11 cellular contexts compared by ENCODE assay signal in the genomic region with DNA sequence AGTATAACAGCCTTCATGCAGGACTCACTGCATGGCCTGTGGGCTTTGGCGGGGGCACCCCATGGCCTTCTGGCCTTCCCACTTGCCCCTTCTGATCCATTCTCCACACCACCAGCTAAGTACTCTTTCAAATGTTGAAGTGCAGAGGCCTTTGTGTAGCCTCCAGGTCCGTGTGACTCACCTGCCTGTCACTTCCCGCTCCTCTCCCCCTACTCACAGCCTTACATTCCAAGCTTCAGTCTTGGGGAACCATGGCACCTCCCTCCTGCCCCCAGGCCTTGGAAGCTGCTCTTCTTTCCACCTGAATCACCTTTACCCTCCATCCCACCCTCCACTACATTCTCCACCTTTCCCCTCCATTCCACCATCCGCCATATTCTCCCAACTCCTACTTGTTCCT.
DNase-seq lines count a peak whose midpoint lies in the region; ATAC-seq, FAIRE-seq and TF ChIP-seq lines count a peak whose summit lies in the region.
"Had no signal": no experiment of that assay in that cellular context is flagged by ENCODE, and none has a peak within 500 bp of the region (broad histone marks: within the 10 kb centered on the region; RNA-seq: fewer than 3 reads in every experiment).

No MANE protein-coding gene starts in this region.

- H3K4me1 ChIP-seq in IMR-90 (ENCODE audit: control insufficient read depth, insufficient read depth, low read length) (peaks cover 16% of the 10 kb centered on the region), HepG2 (ENCODE audit: insufficient read depth, low read length) (peaks cover 25% of the 10 kb centered on the region)
- H3K4me1 ChIP-seq: BE2C had no signal

- H2AK9ac ChIP-seq in IMR-90 (replicated peaks; ENCODE audit: low read depth, low read length, poor library complexity): peak overlapping the region; percentile 49

- H3K36me3 ChIP-seq in IMR-90 (ENCODE audit: control insufficient read depth, insufficient read depth, low read length): peaks cover 6% of the 10 kb centered on the region
- peaks cover 4% of the 10 kb centered on the region for H3K36me3 ChIP-seq in bronchial epithelial cell (ENCODE audit: control insufficient read depth, insufficient read depth, low read length)
- H3K36me3 ChIP-seq in HepG2 (replicated peaks in 1 of 2; ENCODE audit: control insufficient read depth in 1 of 2, insufficient read depth in 2 of 2, low read length in 2 of 2): peaks cover 5 to 12% of the 10 kb centered on the region in 2 experiments; a peak in 4 of 5 replicates
- H3K36me3 ChIP-seq: BE2C had no signal

- TF ChIP-seq RAD21 in IMR-90 (IDR thresholded peaks at IDR 0.05; ENCODE audit: low read length) (no peak), HepG2 (CRISPR knock-in tag; IDR thresholded peaks at IDR 0.05) (no peak)

- POLR2A ChIA-PET in IMR-90 (lab: Charles Lee; ENCODE audit: unreplicated experiment): no interaction called here
- POLR2A ChIA-PET in HepG2 (lab: Yijun Ruan, JAX): interaction anchor here (2.1 kb wide), 1 partner anchor 12 kb away, joined by 9 read pairs; no protein-coding TSS in a partner anchor

- no peak for TF ChIP-seq POLR2A in IMR-90 (IDR thresholded peaks at IDR 0.05; ENCODE audit: low read depth, low read length)
- no peak for TF ChIP-seq POLR2A in HepG2 (IDR thresholded peaks at IDR 0.05; ENCODE audit: insufficient read depth in 1 of 2, low read depth in 2 of 2, low read length in 2 of 2)

- peaks cover 5% of the 10 kb centered on the region for H3K36me3 Mint-ChIP-seq in effector memory CD8-positive, alpha-beta T cell (ENCODE audit: insufficient read depth)

- H3K9me3 ChIP-seq in IMR-90 (ENCODE audit: control insufficient read depth, insufficient read depth, low read length) (peaks cover 2% of the 10 kb centered on the region; the same call in 1 of the 2 replicates), HepG2 (ENCODE audit: low read length) (peaks cover 10% of the 10 kb centered on the region; the same call in 1 of the 2 replicates)
- H3K9me3 ChIP-seq: BE2C had no signal

- H3K4me3 ChIP-seq in IMR-90 (ENCODE audit: insufficient read depth, low read depth, low read length) (no peak overlapping the region), bronchial epithelial cell (ENCODE audit: low read depth, low read length) (no peak overlapping the region), HepG2 (replicated peaks in 1 of 3; ENCODE audit: insufficient read depth in 1 of 3, low read depth in 2 of 3, low read length in 3 of 3) (no peak overlapping the region)

- no peak overlapping the region for H3K56ac ChIP-seq in IMR-90 (ENCODE audit: extremely low read depth, insufficient read depth, low read length)

- ATAC-seq in IMR-90 (ENCODE audit: low read depth): peak; percentile 42; the same call in 1 of the 2 replicates
- peak; percentile 28 for ATAC-seq in HepG2
- ATAC-seq in GM21360 (IDR thresholded peaks at IDR 0.05; ENCODE audit: unreplicated experiment): no peak
- no peak for ATAC-seq in GM21423 (IDR thresholded peaks at IDR 0.05; ENCODE audit: unreplicated experiment)
- no peak for ATAC-seq in effector memory CD8-positive, alpha-beta T cell (replicated peaks)
- ATAC-seq: stimulated activated naive B cell treated with anti-CD40 and anti-IgM and Interleukin-4, amounts not matched to agents 10 μg/mL and 1 μg/mL and 100 μg/mL, for 72 hours had no signal

- H3K79me2 ChIP-seq in HepG2 (ENCODE audit: insufficient read depth, low read length): no peaks in the 10 kb centered on the region

- H3K9me3 Mint-ChIP-seq in effector memory CD8-positive, alpha-beta T cell: peaks cover 2 to 7% of the 10 kb centered on the region in 2 donors

- H3K27ac Mint-ChIP-seq in effector memory CD8-positive, alpha-beta T cell: no peak overlapping the region
- H3K27ac Mint-ChIP-seq: stimulated activated naive B cell treated with anti-CD40 and anti-IgM and Interleukin-4, amounts not matched to agents 10 μg/mL and 1 μg/mL and 100 μg/mL, for 72 hours had no signal

- H3K27me3 ChIP-seq in IMR-90 (ENCODE audit: control insufficient read depth, insufficient read depth, low read length) (no peaks in the 10 kb centered on the region), bronchial epithelial cell (ENCODE audit: control insufficient read depth, insufficient read depth, low read length) (no peaks in the 10 kb centered on the region), HepG2 (ENCODE audit: control insufficient read depth in 1 of 2, insufficient read depth in 2 of 2, low read length in 2 of 2) (no peaks in the 10 kb centered on the region)
- H3K27me3 ChIP-seq: BE2C had no signal

- peak overlapping the region; percentile 33 for H2AFZ ChIP-seq in IMR-90 (replicated peaks; ENCODE audit: low read length, poor library complexity)
- no peak overlapping the region for H2AFZ ChIP-seq in HepG2 (ENCODE audit: low read length)

- peak overlapping the region; percentile 29; the same call in 1 of the 2 replicates for H3K14ac ChIP-seq in IMR-90 (replicated peaks; ENCODE audit: low read depth, low read length)

- intact Hi-C loops in IMR-90 (cut with micrococcal nuclease) (no loop called here), HepG2 (cut with micrococcal nuclease; ENCODE audit: unreplicated experiment) (no loop called here)

- peak overlapping the region; percentile 43; the same call in 1 of the 2 replicates for H2BK20ac ChIP-seq in IMR-90 (ENCODE audit: low read depth, low read length)

- H3K4me1 Mint-ChIP-seq in effector memory CD8-positive, alpha-beta T cell (ENCODE audit: low read depth in 2 of 2): no peaks in the 10 kb centered on the region
- H3K4me1 Mint-ChIP-seq: stimulated activated naive B cell treated with anti-CD40 and anti-IgM and Interleukin-4, amounts not matched to agents 10 μg/mL and 1 μg/mL and 100 μg/mL, for 72 hours had no signal

- dilution Hi-C loops in IMR-90 (cut with HindIII; ENCODE audit: low sequenced_read_pairs, unreplicated experiment): no loop called here

- H3K9ac ChIP-seq in IMR-90 (ENCODE audit: low read depth, low read length) (no peak overlapping the region), HepG2 (ENCODE audit: insufficient read depth, low read depth, low read length) (no peak overlapping the region)

- H2BK5ac ChIP-seq in IMR-90 (ENCODE audit: low read depth, low read length, poor library complexity, severe bottlenecking): peak overlapping the region; percentile 92

- no peaks in the 10 kb centered on the region for H3K27me3 Mint-ChIP-seq in effector memory CD8-positive, alpha-beta T cell
- H3K27me3 Mint-ChIP-seq: stimulated activated naive B cell treated with anti-CD40 and anti-IgM and Interleukin-4, amounts not matched to agents 10 μg/mL and 1 μg/mL and 100 μg/mL, for 72 hours had no signal

- no TSS peak for BruUV-seq in IMR-90 (replicated peaks; lab: Mats Ljungman, UMichigan)
- BruUV-seq in HepG2 (replicated peaks; lab: Mats Ljungman, UMichigan): no TSS peak

- FAIRE-seq in bronchial epithelial cell (lab: Jason Lieb, UNC): peak; percentile 97
- no peak for FAIRE-seq in HepG2 (lab: Jason Lieb, UNC)

- H4K20me1 ChIP-seq in IMR-90 (ENCODE audit: insufficient read depth, low read length) (no peaks in the 10 kb centered on the region), HepG2 (ENCODE audit: insufficient read depth, low read length) (no peaks in the 10 kb centered on the region)

- peak overlapping the region; percentile 25 for H2BK15ac ChIP-seq in IMR-90 (ENCODE audit: low read depth, low read length)

- no peak overlapping the region for H3K4me3 Mint-ChIP-seq in effector memory CD8-positive, alpha-beta T cell
- H3K4me3 Mint-ChIP-seq: stimulated activated naive B cell treated with anti-CD40 and anti-IgM and Interleukin-4, amounts not matched to agents 10 μg/mL and 1 μg/mL and 100 μg/mL, for 72 hours had no signal

- in situ Hi-C loops in IMR-90 (cut with MboI; ENCODE audit: low sequenced_read_pairs): no loop called here
- in situ Hi-C loops in HepG2 (cut with HindIII; ENCODE audit: extremely low pct_ligation_motif_present, low pct_unique_long_range_greater_than_20kb): no loop called here

- TF ChIP-seq EP300 in HepG2 (IDR thresholded peaks at IDR 0.05; ENCODE audit: low read depth in 2 of 2, low read length in 2 of 2): no peak
- TF ChIP-seq EP300 in HepG2 (CRISPR knock-in tag; IDR thresholded peaks at IDR 0.05; ENCODE audit: borderline replicate concordance): no peak

- no peaks in the 10 kb centered on the region for H3K79me1 ChIP-seq in IMR-90 (ENCODE audit: low read depth in 1 of 2, low read length in 2 of 2)

- peak overlapping the region; percentile 49 for H3K4ac ChIP-seq in IMR-90 (ENCODE audit: low read depth, low read length)

- peak overlapping the region; percentile 79 for H2BK120ac ChIP-seq in IMR-90 (ENCODE audit: low read depth, low read length)

- peaks cover 13% of the 10 kb centered on the region for H3K9me1 ChIP-seq in IMR-90 (ENCODE audit: insufficient read depth, low read length)

- peak overlapping the region; percentile 87; the same call in 1 of the 2 replicates for H2AK5ac ChIP-seq in IMR-90 (ENCODE audit: low read depth, low read length)

- no peak overlapping the region; the same call in 1 of the 2 replicates for H4K5ac ChIP-seq in IMR-90 (ENCODE audit: low read depth, low read length)

- DNase-seq in AG08395 (ENCODE audit: low spot score) (peak; percentile 14), IMR-90 (peak; percentile 64), bronchial epithelial cell (ENCODE audit: low read depth) (peak; percentile 96), HepG2 (ENCODE audit: low spot score) (no peak), SIG-M5 (lab: John Stamatoyannopoulos, UW) (no peak)
- DNase-seq in effector memory CD8-positive, alpha-beta T cell: no peak
- DNase-seq: BE2C; NCI-H2029; stimulated activated naive B cell treated with anti-CD40 and anti-IgM and Interleukin-4, amounts not matched to agents 10 μg/mL and 1 μg/mL and 100 μg/mL, for 72 hours had no signal

- WGBS in IMR-90 (ENCODE audit: extremely low coverage in 2 of 2, insufficient read length in 1 of 2), 2 experiments: 100% methylated on average over 1 of the region's 4 CpGs
- WGBS in HepG2 (ENCODE audit: low lambda C conversion rate): 97% methylated on average over 4 of the region's 4 CpGs

- CTCF ChIA-PET in IMR-90 (lab: Yijun Ruan, JAX): interaction anchor here (0.9 to 2.0 kb wide), 3 partner anchors 11 to 531 kb away, joined by 3 to 7 read pairs (median 3); no protein-coding TSS in a partner anchor
- CTCF ChIA-PET in HepG2 (lab: Yijun Ruan, JAX; ENCODE audit: low intra/inter-chr PET ratio, low total read pairs): no interaction called here

- peak overlapping the region; percentile 52; the same call in 1 of the 2 replicates for H3K18ac ChIP-seq in IMR-90 (ENCODE audit: low read depth, low read length)

- H3K4me2 ChIP-seq in IMR-90 (ENCODE audit: low read depth, low read length) (peak overlapping the region; percentile 3; the same call in 1 of the 2 replicates), HepG2 (ENCODE audit: low read depth, low read length) (no peak overlapping the region)

- peak overlapping the region; percentile 44 to 73; a peak in 3 of 4 replicates for H4K8ac ChIP-seq in IMR-90 (ENCODE audit: low read depth in 2 of 2, low read length in 2 of 2)

- H3K27ac ChIP-seq in IMR-90 (ENCODE audit: insufficient read depth, low read length) (peak overlapping the region; percentile 31; the same call in 1 of the 2 replicates), HepG2 (ENCODE audit: extremely low read length, insufficient read depth, low read length) (no peak overlapping the region)

- H4K91ac ChIP-seq in IMR-90 (ENCODE audit: insufficient read depth, low read depth, low read length): peak overlapping the region; percentile 67

- H3K23ac ChIP-seq in IMR-90 (ENCODE audit: low read depth, low read length): 0 out of 2 replicates have a peak overlapping the region, but pooled peaks have one; percentile 14

- TF ChIP-seq CTCF in IMR-90 (conservative IDR thresholded peaks at IDR 0.05; ENCODE audit: low read depth, low read length) (no peak), bronchial epithelial cell (IDR thresholded peaks at IDR 0.05; ENCODE audit: insufficient read depth, low read length, severe bottlenecking) (no peak), HepG2 (CRISPR knock-in tag; IDR thresholded peaks at IDR 0.05) (no peak)

Comparison
In these comparisons a context has a peak if more than half of its experiments do, and no peak if none do; other contexts are left out.
1. DNase-seq: peak in AG08395 (single experiment), IMR-90 (single experiment) and bronchial epithelial cell (single experiment); none in HepG2 (single experiment), effector memory CD8-positive, alpha-beta T cell (0 of 3) and SIG-M5 (single experiment).
2. ATAC-seq: peak in IMR-90 (single experiment) and HepG2 (single experiment); none in GM21360 (single experiment), GM21423 (single experiment) and effector memory CD8-positive, alpha-beta T cell (single experiment).